ENCODE assay signal across 8 cellular contexts in genomic region chr1:45327644-45328515, GRCh38. TPM values are rescaled to one million over a fixed set of nuclear protein-coding genes. Genes with fewer than 3 reads are reported as not detected.
DNase-seq lines count a peak whose midpoint lies in the region; ATAC-seq and TF ChIP-seq lines count a peak whose summit lies in the region.

No MANE protein-coding gene starts in this region.

- H2AFZ ChIP-seq in hepatocyte, result no peak overlapping the region

- ATAC-seq in GM21825 (IDR thresholded peaks at IDR 0.05; ENCODE audit: unreplicated experiment) (no peak), HG03135 (IDR thresholded peaks at IDR 0.05; ENCODE audit: unreplicated experiment) (no peak)

- H3K4me1 Mint-ChIP-seq in type B pancreatic cell (ENCODE audit: unreplicated experiment), result peaks cover 26% of the 10 kb centered on the region

- no peak overlapping the region for H3K27ac ChIP-seq in left ventricle myocardium inferior (replicated peaks)
- H3K27ac ChIP-seq in right atrium auricular region, result no peak overlapping the region
- H3K27ac ChIP-seq in hepatocyte, result peak overlapping the region; percentile 23

- H3K4me3 ChIP-seq in left ventricle myocardium inferior, result peak overlapping the region; percentile 71
- H3K4me3 ChIP-seq in right atrium auricular region, result peak overlapping the region in 1 of 2 donors; percentile 59
- no peak overlapping the region for H3K4me3 ChIP-seq in hepatocyte

- WGBS in hepatocyte (ENCODE audit: low lambda C conversion rate, missing lambda C conversion rate), result 68% methylated on average over 19 of the region's 19 CpGs

- H3K79me2 ChIP-seq in hepatocyte, result peaks cover 3% of the 10 kb centered on the region

- H3K4me1 ChIP-seq in left ventricle myocardium inferior (peaks cover 12% of the 10 kb centered on the region), right atrium auricular region (peaks cover 0 to 21% of the 10 kb centered on the region in 2 donors), hepatocyte (ENCODE audit: insufficient read depth) (peaks cover 9% of the 10 kb centered on the region)

- H3K4me2 ChIP-seq in hepatocyte, result peak overlapping the region; percentile 90

- no peak overlapping the region for H3K27ac Mint-ChIP-seq in type B pancreatic cell

- no peaks in the 10 kb centered on the region for H3K27me3 Mint-ChIP-seq in type B pancreatic cell

- DNase-seq in left ventricle myocardium inferior (no peak), right atrium auricular region (ENCODE audit: low spot score) (no peak), RKO (ENCODE audit: low spot score) (peak; percentile 47), hepatocyte (ENCODE audit: low spot score) (no peak), type B pancreatic cell (ENCODE audit: extremely low spot score, unreplicated experiment) (no peak), HPDE6-E6E7 (ENCODE audit: extremely low spot score) (no peak)

- intact Hi-C loops in left ventricle myocardium inferior (cut with micrococcal nuclease), result no loop called here

- no peaks in the 10 kb centered on the region for H3K9me2 ChIP-seq in hepatocyte (replicated peaks; ENCODE audit: insufficient read depth)

- H3K4me3 Mint-ChIP-seq in type B pancreatic cell, result peak overlapping the region; percentile 70

- H3K9me3 Mint-ChIP-seq in type B pancreatic cell, result no peaks in the 10 kb centered on the region

- H3K27me3 ChIP-seq in left ventricle myocardium inferior (ENCODE audit: low read depth) (peaks cover 9% of the 10 kb centered on the region), right atrium auricular region (no peaks in the 10 kb centered on the region), hepatocyte (no peaks in the 10 kb centered on the region)

- peaks cover 5% of the 10 kb centered on the region for H3K36me3 Mint-ChIP-seq in type B pancreatic cell

- TF ChIP-seq CTCF in left ventricle myocardium inferior (IDR thresholded peaks at IDR 0.05; ENCODE audit: borderline replicate concordance) (no peak), right atrium auricular region (IDR thresholded peaks at IDR 0.05) (no peak), hepatocyte (IDR thresholded peaks at IDR 0.05; ENCODE audit: poor library complexity) (no peak), type B pancreatic cell (conservative IDR thresholded peaks at IDR 0.05) (no peak)

- H3K9me3 ChIP-seq in left ventricle myocardium inferior (replicated peaks) (no peaks in the 10 kb centered on the region), right atrium auricular region (no peaks in the 10 kb centered on the region), hepatocyte (ENCODE audit: low read depth) (no peaks in the 10 kb centered on the region)

- H4K20me1 ChIP-seq in hepatocyte (ENCODE audit: insufficient read depth, poor library complexity, severe bottlenecking), result no peaks in the 10 kb centered on the region

- H3K36me3 ChIP-seq in left ventricle myocardium inferior (peaks cover 32% of the 10 kb centered on the region), right atrium auricular region (peaks cover 11% of the 10 kb centered on the region), hepatocyte (replicated peaks; ENCODE audit: insufficient read depth, low read depth) (no peaks in the 10 kb centered on the region)

RNA-seq across cellular contexts. Expression of gene HPDL, which starts 1.2 kb away (rescaled TPM):
- not detected for total RNA-seq in left ventricle myocardium inferior
- not detected for total RNA-seq in right atrium auricular region
- total RNA-seq in hepatocyte, result 3.9 and 6.2 TPM in 2 replicates
- polyA plus RNA-seq in hepatocyte, result 5.1 and 5.8 TPM in 2 replicates
- total RNA-seq in type B pancreatic cell (ENCODE audit: low replicate concordance), result 8.0 and 8.6 TPM in 2 replicates

RNA-seq across cellular contexts. Expression of gene TOE1, which starts 12.1 kb away (rescaled TPM):
- total RNA-seq in left ventricle myocardium inferior, result 3.2 TPM
- 1 to 10 TPM; 5.4 to 6.8 TPM for total RNA-seq in right atrium auricular region
- total RNA-seq in hepatocyte, result 10.4 and 10.6 TPM in 2 replicates
- polyA plus RNA-seq in hepatocyte, result 12.2 and 17.4 TPM in 2 replicates
- total RNA-seq in type B pancreatic cell (ENCODE audit: low replicate concordance), result 10.4 and 12.6 TPM in 2 replicates

RNA-seq across cellular contexts. Expression of gene MUTYH, which starts 12.4 kb away (rescaled TPM):
- 8.1 TPM for total RNA-seq in left ventricle myocardium inferior
- 10 to 100 TPM in 1 of 2 donors, 1 to 10 TPM in 1; 4.2 to 11.1 TPM for total RNA-seq in right atrium auricular region
- total RNA-seq in hepatocyte, result 16.6 and 23.5 TPM in 2 replicates
- 24.9 and 29.6 TPM in 2 replicates for polyA plus RNA-seq in hepatocyte
- 24.5 and 61.3 TPM in 2 replicates for total RNA-seq in type B pancreatic cell (ENCODE audit: low replicate concordance)
